Comparison of ENCODE assay signal across 7 cellular contexts in the genomic region with DNA sequence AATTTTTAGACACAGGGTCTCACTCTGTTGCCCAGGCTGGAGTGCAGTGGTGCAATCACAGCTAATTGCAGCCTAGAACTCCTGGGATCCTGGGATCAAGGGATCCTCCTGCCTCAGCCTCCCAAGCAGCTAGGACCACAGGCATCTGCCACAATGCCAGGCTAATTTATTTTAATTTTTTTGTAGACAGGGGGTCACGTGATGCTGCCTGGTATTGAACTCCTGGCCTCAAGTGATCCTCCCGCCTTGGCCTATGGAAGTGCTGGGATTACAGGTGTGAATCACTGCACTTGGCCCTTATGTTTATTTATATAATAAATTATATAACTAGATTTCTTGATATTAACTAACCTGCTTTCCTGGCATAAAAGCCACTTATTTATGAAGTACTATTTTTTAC.
"Had no signal": no experiment of that assay in that cellular context is flagged by ENCODE, and none has a peak within 500 bp of the region (broad histone marks: within the 10 kb centered on the region; RNA-seq: fewer than 3 reads in every experiment).

No MANE protein-coding gene starts in this region.

- FAIRE-seq: GM12878, GM12891, GM12892, GM18507, GM19239 had no signal

- H3K4me3 ChIP-seq: GM12878 had no signal

- ATAC-seq: GM12878 had no signal

- DNase-seq: GDM1, GF-D8 had no signal
